In the genomic region with DNA sequence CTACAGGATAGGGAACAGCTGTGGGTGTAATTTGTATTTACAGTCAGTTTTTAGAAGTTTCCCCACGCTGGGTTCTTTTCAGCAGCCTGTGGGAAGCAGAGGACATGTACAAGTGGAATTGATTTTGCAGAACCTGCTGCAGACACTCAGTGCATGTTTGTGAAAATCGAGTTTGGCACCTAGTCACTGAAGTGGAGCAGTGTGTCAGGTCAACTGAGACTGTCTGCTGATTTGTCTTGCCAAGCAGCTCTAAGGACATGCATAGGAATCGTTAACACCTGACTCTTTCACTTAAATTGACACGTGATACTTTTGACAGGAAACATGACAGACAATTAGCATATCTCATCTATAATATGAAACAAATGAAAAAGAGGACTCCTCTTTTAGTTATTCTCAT, we compare ENCODE assay signal across 1 cellular context.
TF ChIP-seq lines count a peak whose summit lies in the region.

No MANE protein-coding gene starts in this region.

TF ChIP-seq in SK-N-SH treated with all-trans-retinoic acid at 6 μM for 48 hours, 23 proteins besides CTCF, POLR2A, EP300 and RAD21 (continued from another document):
- TF ChIP-seq, protein P1, sequence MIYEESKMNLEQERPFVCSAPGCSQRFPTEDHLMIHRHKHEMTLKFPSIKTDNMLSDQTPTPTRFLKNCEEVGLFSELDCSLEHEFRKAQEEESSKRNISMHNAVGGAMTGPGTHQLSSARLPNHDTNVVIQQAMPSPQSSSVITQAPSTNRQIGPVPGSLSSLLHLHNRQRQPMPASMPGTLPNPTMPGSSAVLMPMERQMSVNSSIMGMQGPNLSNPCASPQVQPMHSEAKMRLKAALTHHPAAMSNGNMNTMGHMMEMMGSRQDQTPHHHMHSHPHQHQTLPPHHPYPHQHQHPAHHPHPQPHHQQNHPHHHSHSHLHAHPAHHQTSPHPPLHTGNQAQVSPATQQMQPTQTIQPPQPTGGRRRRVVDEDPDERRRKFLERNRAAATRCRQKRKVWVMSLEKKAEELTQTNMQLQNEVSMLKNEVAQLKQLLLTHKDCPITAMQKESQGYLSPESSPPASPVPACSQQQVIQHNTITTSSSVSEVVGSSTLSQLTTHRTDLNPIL (CRISPR knock-in tag; IDR thresholded peaks at IDR 0.05; ENCODE audit: low read depth) = no peak
- TF ChIP-seq TOX (CRISPR knock-in tag; IDR thresholded peaks at IDR 0.05; ENCODE audit: borderline replicate concordance) (no peak), SNAI2 (CRISPR knock-in tag; IDR thresholded peaks at IDR 0.05) (no peak), OSR1 (CRISPR knock-in tag; IDR thresholded peaks at IDR 0.05) (no peak), ARNTL (CRISPR knock-in tag; IDR thresholded peaks at IDR 0.05; ENCODE audit: borderline replicate concordance, low read depth) (no peak), BACH2 (CRISPR knock-in tag; IDR thresholded peaks at IDR 0.05; ENCODE audit: borderline replicate concordance) (no peak)
